8 cellular contexts compared by ENCODE assay signal in genomic region chr1:25821112-25821476, GRCh38. TPM values are rescaled to one million over a fixed set of nuclear protein-coding genes. Genes with fewer than 3 reads are reported as not detected.
DNase-seq lines count a peak whose midpoint lies in the region; ATAC-seq and TF ChIP-seq lines count a peak whose summit lies in the region.

No MANE protein-coding gene starts in this region.

- ATAC-seq in sciatic nerve (no peak), HG03159 (IDR thresholded peaks at IDR 0.05; ENCODE audit: unreplicated experiment) (no peak)

- H3K4me2 ChIP-seq in OCI-LY1 (ENCODE audit: low read length) (peak overlapping the region; percentile 89), osteoblast (ENCODE audit: insufficient read depth, low read length) (peak overlapping the region; percentile 84)

- H3K9me3 ChIP-seq in OCI-LY1 (ENCODE audit: low read length) = no peaks in the 10 kb centered on the region
- no peaks in the 10 kb centered on the region for H3K9me3 ChIP-seq in endocrine pancreas (ENCODE audit: control insufficient read depth, low read length)
- no peaks in the 10 kb centered on the region for H3K9me3 ChIP-seq in osteoblast (ENCODE audit: low read depth, low read length)

- H3K4me3 Mint-ChIP-seq in Calu3 (ENCODE audit: low read depth, unreplicated experiment) = peak overlapping the region; percentile 77

- H2AFZ ChIP-seq in OCI-LY1 (ENCODE audit: low read length) (no peak overlapping the region), osteoblast (ENCODE audit: low read length) (peak overlapping the region; percentile 87)

- H3K36me3 Mint-ChIP-seq in Calu3 (ENCODE audit: insufficient read depth, unreplicated experiment) = peaks cover 41% of the 10 kb centered on the region

- peaks cover 32% of the 10 kb centered on the region for H3K4me1 Mint-ChIP-seq in Calu3 (ENCODE audit: low read depth, unreplicated experiment)

- no peaks in the 10 kb centered on the region for H3F3A ChIP-seq in OCI-LY1 (ENCODE audit: insufficient read depth, low read length)

- no peak for TF ChIP-seq CTCF in Calu3 (IDR thresholded peaks at IDR 0.05; ENCODE audit: unreplicated experiment)
- no peak for TF ChIP-seq CTCF in OCI-LY1 (IDR thresholded peaks at IDR 0.05; ENCODE audit: low read length)
- no peak for TF ChIP-seq CTCF in osteoblast (IDR thresholded peaks at IDR 0.05; ENCODE audit: extremely low read depth, low read depth, low read length)

- CTCF ChIA-PET in Calu3 (lab: Charles Lee) = no interaction called here

- H3K9ac ChIP-seq in OCI-LY1 (ENCODE audit: low read length) (peak overlapping the region; percentile 75), endocrine pancreas (ENCODE audit: control insufficient read depth, insufficient read depth, low read length) (peak overlapping the region; percentile 82)

- no peaks in the 10 kb centered on the region for H3K9me3 Mint-ChIP-seq in Calu3 (ENCODE audit: low read depth, unreplicated experiment)

- H3K4me1 ChIP-seq in OCI-LY1 (ENCODE audit: insufficient read depth, low read length, severe bottlenecking) (peaks cover 25% of the 10 kb centered on the region), endocrine pancreas (ENCODE audit: control insufficient read depth, insufficient read depth, low read length) (no peaks in the 10 kb centered on the region), osteoblast (ENCODE audit: insufficient read depth, low read length) (peaks cover 30% of the 10 kb centered on the region)

- no peaks in the 10 kb centered on the region for H3K27me3 Mint-ChIP-seq in Calu3 (ENCODE audit: unreplicated experiment)

- H3K79me2 ChIP-seq in OCI-LY1 (ENCODE audit: insufficient read depth, low read length) = no peaks in the 10 kb centered on the region
- H3K79me2 ChIP-seq in osteoblast (ENCODE audit: insufficient read depth, low read length) = peaks cover 58% of the 10 kb centered on the region

- H3K27ac ChIP-seq in OCI-LY1 (ENCODE audit: low read depth, low read length, poor library complexity, severe bottlenecking) (peak overlapping the region; percentile 53), osteoblast (ENCODE audit: low read depth, low read length) (peak overlapping the region; percentile 86)

- H3K36me3 ChIP-seq in OCI-LY1 (ENCODE audit: insufficient read depth, low read length) (peaks cover 2% of the 10 kb centered on the region; the same call in 1 of the 2 replicates), endocrine pancreas (ENCODE audit: control insufficient read depth, insufficient read depth, low read length) (no peaks in the 10 kb centered on the region), osteoblast (ENCODE audit: insufficient read depth, low read length) (peaks cover 15% of the 10 kb centered on the region)

- no peaks in the 10 kb centered on the region for H3K9me2 ChIP-seq in OCI-LY1 (ENCODE audit: low read depth, low read length)

- H4K20me1 ChIP-seq in OCI-LY1 (ENCODE audit: insufficient read depth, low read length) (no peaks in the 10 kb centered on the region), osteoblast (ENCODE audit: insufficient read depth, low read length) (peaks cover 42% of the 10 kb centered on the region)

- DNase-seq in Calu3 = no peak
- DNase-seq in osteoblast (ENCODE audit: insufficient read length, low spot score, missing footprints) = peak; percentile 67
- no peak for DNase-seq in effector CD4-positive, alpha-beta T cell
- DNase-seq in sciatic nerve (ENCODE audit: low spot score) = no peak
- no peak for DNase-seq in activated gamma-delta T cell treated with Interleukin-2 at 50 U/mL for 16 hours

- intact Hi-C loops in Calu3 (cut with micrococcal nuclease; ENCODE audit: unreplicated experiment) (no loop called here), sciatic nerve (cut with DNase I) (no loop called here)

- H3K27me3 ChIP-seq in OCI-LY1 (ENCODE audit: insufficient read depth, low read length) (no peaks in the 10 kb centered on the region), endocrine pancreas (ENCODE audit: control insufficient read depth, insufficient read depth, low read length) (no peaks in the 10 kb centered on the region), osteoblast (ENCODE audit: insufficient read depth, low read length) (no peaks in the 10 kb centered on the region)

- H3K27ac Mint-ChIP-seq in Calu3 (ENCODE audit: unreplicated experiment) = peak overlapping the region; percentile 64

- H3K4me3 ChIP-seq in OCI-LY1 (ENCODE audit: low read depth, low read length, poor library complexity, severe bottlenecking) = peak overlapping the region; percentile 84
- peak overlapping the region; percentile 38 for H3K4me3 ChIP-seq in endocrine pancreas (ENCODE audit: control insufficient read depth, insufficient read depth, low read length)
- peak overlapping the region; percentile 96 for H3K4me3 ChIP-seq in osteoblast (ENCODE audit: insufficient read depth, low read length)

- BruUV-seq in Calu3 (replicated peaks; lab: Mats Ljungman, UMichigan) = no TSS peak

RNA-seq across cellular contexts. Expression of gene MTFR1L, which starts 1.3 kb away (rescaled TPM):
- total RNA-seq in Calu3 (2022) (21.3 and 23.2 TPM in 2 replicates), osteoblast (46.6 and 47.4 TPM in 2 replicates), sciatic nerve (65.4 TPM)

RNA-seq across cellular contexts. Expression of gene SELENON, which starts 21.1 kb away (rescaled TPM):
- total RNA-seq in Calu3 (2022) = 39.6 and 40.6 TPM in 2 replicates
- total RNA-seq in osteoblast = 33.7 and 45.1 TPM in 2 replicates
- 53.8 TPM for total RNA-seq in sciatic nerve

RNA-seq across cellular contexts. Expression of gene AUNIP, which starts 38.2 kb away (rescaled TPM):
- total RNA-seq in Calu3 (2022) (7.7 and 10.6 TPM in 2 replicates), osteoblast (0.72 and 0.88 TPM in 2 replicates), sciatic nerve (not detected)

RNA-seq across cellular contexts. Expression of gene PAQR7, which starts 54.4 kb away (rescaled TPM):
- total RNA-seq in Calu3 (2022) (13.6 and 15.9 TPM in 2 replicates), osteoblast (9.8 and 11.2 TPM in 2 replicates), sciatic nerve (12.3 TPM)

Comparison
In these comparisons a context has a peak if more than half of its experiments do, and no peak if none do; other contexts are left out.
1. H3K4me3 ChIP-seq: peak in every context shown above with its lines; median percentile 96 in osteoblast; 84 in OCI-LY1; 38 in endocrine pancreas.